9 cellular contexts compared by ENCODE assay signal in genomic region chr11:73645972-73646631, GRCh38. TPM values are rescaled to one million over a fixed set of nuclear protein-coding genes. Genes with fewer than 3 reads are reported as not detected.
A peak's percentile ranks its signal among the peaks of the same experiment; 100 is the strongest.
DNase-seq lines count a peak whose midpoint lies in the region; ATAC-seq and TF ChIP-seq lines count a peak whose summit lies in the region.
"Had no signal": no experiment of that assay in that cellular context is flagged by ENCODE, and none has a peak within 500 bp of the region (broad histone marks: within the 10 kb centered on the region; RNA-seq: fewer than 3 reads in every experiment).

Gene PLEKHB1 (plus strand): TSS chr11:73646581. CDS start chr11:73646609, 28 bp downstream.

- peak within 1 kb of the TSS; percentile 78 for H3K4me3 Mint-ChIP-seq in Caco-2 (ENCODE audit: unreplicated experiment)
- peak within 1 kb of the TSS; percentile 74 for H3K4me3 Mint-ChIP-seq in glutamatergic neuron (ENCODE audit: unreplicated experiment)

- H3K27ac ChIP-seq in Panc1 (ENCODE audit: low read length) (no peak within 1 kb of the TSS), neuronal stem cell (replicated peaks; ENCODE audit: low read length) (peak within 1 kb of the TSS; percentile 84)
- H3K27ac ChIP-seq: SK-N-MC had no signal

- BruUV-seq in Caco-2 (replicated peaks; lab: Mats Ljungman, UMichigan) (no TSS peak), Panc1 (replicated peaks; lab: Mats Ljungman, UMichigan) (no TSS peak)

- H2BK120ac ChIP-seq in neuronal stem cell (ENCODE audit: low read depth, low read length): peak within 1 kb of the TSS; percentile 5

- WGBS in neuronal stem cell (ENCODE audit: extremely low coverage in 2 of 2, insufficient read length in 2 of 2, insufficient replicate concordance in 1 of 2), 2 donors: no CpG with 5 or more reads among the region's 26 CpGs

- H3K27me3 ChIP-seq in Caco-2 (replicated peaks; ENCODE audit: control insufficient read depth, insufficient read depth, low read length) (no peaks in the 10 kb centered on the region), Panc1 (ENCODE audit: control insufficient read depth, insufficient read depth, low read length) (no peaks in the 10 kb centered on the region), neuronal stem cell (ENCODE audit: control insufficient read depth in 3 of 3, insufficient read depth in 3 of 3, low read depth in 1 of 3, low read length in 3 of 3) (no peaks in the 10 kb centered on the region)

- TF ChIP-seq CTCF in Caco-2 (IDR thresholded peaks at IDR 0.05; ENCODE audit: insufficient read depth in 1 of 2, low read depth in 1 of 2, low read length in 1 of 2, severe bottlenecking in 1 of 2, unreplicated experiment in 1 of 2) (no peak), Panc1 (IDR thresholded peaks at IDR 0.05) (no peak), glutamatergic neuron (IDR thresholded peaks at IDR 0.05; ENCODE audit: partially characterized antibody, unreplicated experiment) (no peak)

- H2BK5ac ChIP-seq in neuronal stem cell (ENCODE audit: low read length): peak within 1 kb of the TSS; percentile 30

- H3K9me3 ChIP-seq in Caco-2: no peaks in the 10 kb centered on the region
- H3K9me3 ChIP-seq in Panc1 (ENCODE audit: control insufficient read depth, insufficient read depth, low read depth, low read length): no peaks in the 10 kb centered on the region
- no peaks in the 10 kb centered on the region for H3K9me3 ChIP-seq in neuronal stem cell (replicated peaks in 1 of 2; ENCODE audit: control insufficient read depth in 2 of 2, insufficient read depth in 1 of 2, low read depth in 1 of 2, low read length in 2 of 2)

- no peak within 1 kb of the TSS; the same call in 1 of the 2 replicates for H3K4me3 ChIP-seq in Caco-2 (ENCODE audit: low read depth, low read length)
- peak within 1 kb of the TSS; percentile 29 to 52 for H3K4me3 ChIP-seq in Panc1 (ENCODE audit: low read depth in 2 of 2, low read length in 2 of 2)
- H3K4me3 ChIP-seq in neuronal stem cell (ENCODE audit: low read length in 2 of 2): peak within 1 kb of the TSS in 1 of 2 donors; percentile 31
- H3K4me3 ChIP-seq: SK-N-MC had no signal

- peak within 1 kb of the TSS; percentile 89 for H3K18ac ChIP-seq in neuronal stem cell (ENCODE audit: low read length)

- peaks cover 10% of the 10 kb centered on the region; the same call in 1 of the 2 replicates for H3K4me1 ChIP-seq in Caco-2
- H3K4me1 ChIP-seq in Panc1 (ENCODE audit: control insufficient read depth, insufficient read depth, low read length): no peaks in the 10 kb centered on the region
- peaks cover 31 to 41% of the 10 kb centered on the region in 2 donors for H3K4me1 ChIP-seq in neuronal stem cell (ENCODE audit: control insufficient read depth in 2 of 2, insufficient read depth in 1 of 2, low read depth in 1 of 2, low read length in 2 of 2)

- no peak for ATAC-seq in Panc1
- ATAC-seq in GM21367 (IDR thresholded peaks at IDR 0.05; ENCODE audit: unreplicated experiment): no peak

- no peak within 1 kb of the TSS for H3K23ac ChIP-seq in neuronal stem cell (ENCODE audit: low read depth, low read length, poor library complexity)

- no peaks in the 10 kb centered on the region for H3K9me3 Mint-ChIP-seq in Caco-2 (ENCODE audit: unreplicated experiment)
- H3K9me3 Mint-ChIP-seq in glutamatergic neuron (ENCODE audit: unreplicated experiment): peaks cover 2% of the 10 kb centered on the region

- H3K36me3 Mint-ChIP-seq in Caco-2 (ENCODE audit: insufficient read depth, unreplicated experiment) (peaks cover 8% of the 10 kb centered on the region), glutamatergic neuron (ENCODE audit: unreplicated experiment) (no peaks in the 10 kb centered on the region)

- H3K4ac ChIP-seq in neuronal stem cell (ENCODE audit: low read length): no peak within 1 kb of the TSS

- CTCF ChIA-PET in Caco-2 (lab: Charles Lee) (interaction anchor here (1.0 to 3.9 kb wide), 3 partner anchors 17 to 285 kb away, joined by 3 to 19 read pairs (median 3); no protein-coding TSS in a partner anchor), Panc1 (lab: Charles Lee) (interaction anchor here (0.5 kb wide), 1 partner anchor 12 kb away, joined by 4 read pairs; no protein-coding TSS in a partner anchor)

- H3K27me3 Mint-ChIP-seq in Caco-2 (ENCODE audit: insufficient read depth, unreplicated experiment) (no peaks in the 10 kb centered on the region), glutamatergic neuron (ENCODE audit: unreplicated experiment) (peaks cover 4% of the 10 kb centered on the region)

- no peaks in the 10 kb centered on the region for H3K79me1 ChIP-seq in neuronal stem cell (ENCODE audit: low read depth, low read length)

- H2BK12ac ChIP-seq in neuronal stem cell (ENCODE audit: low read length): no peak within 1 kb of the TSS

- DNase-seq in Caco-2 (no peak), Panc1 (ENCODE audit: low read depth, low spot score) (no peak), glutamatergic neuron (no peak), neuronal stem cell (ENCODE audit: low spot score) (peak; percentile 72), KG1 (lab: John Stamatoyannopoulos, UW) (no peak), NCI-H524 (lab: John Stamatoyannopoulos, UW) (no peak), epidermal melanocyte (ENCODE audit: insufficient read length, low spot score) (no peak)

- peak within 1 kb of the TSS; percentile 0 for H2AK5ac ChIP-seq in neuronal stem cell (ENCODE audit: low read depth, low read length)

- no peak within 1 kb of the TSS for H3K9ac ChIP-seq in neuronal stem cell (ENCODE audit: low read depth, low read length, poor library complexity)

- no peak within 1 kb of the TSS for H4K8ac ChIP-seq in neuronal stem cell (ENCODE audit: low read depth, low read length)

- intact Hi-C loops in Caco-2 (cut with micrococcal nuclease; ENCODE audit: unreplicated experiment): no loop called here
- intact Hi-C loops in Panc1 (cut with micrococcal nuclease; ENCODE audit: unreplicated experiment): no loop called here

- H2AFZ ChIP-seq in neuronal stem cell (ENCODE audit: low read length): peak within 1 kb of the TSS; percentile 80

- peak within 1 kb of the TSS; percentile 29 for H2BK15ac ChIP-seq in neuronal stem cell (ENCODE audit: low read length)

- in situ Hi-C loops in Panc1 (cut with HindIII; ENCODE audit: low pct_unique_long_range_greater_than_20kb, low sequenced_read_pairs): no loop called here

- peak within 1 kb of the TSS; percentile 63 for H3K4me2 ChIP-seq in neuronal stem cell (ENCODE audit: insufficient read depth, low read length, poor library complexity, severe bottlenecking)

- H3K27ac Mint-ChIP-seq in Caco-2 (ENCODE audit: unreplicated experiment) (peak within 1 kb of the TSS; percentile 36), glutamatergic neuron (ENCODE audit: unreplicated experiment) (no peak within 1 kb of the TSS)

- H3K14ac ChIP-seq in neuronal stem cell (ENCODE audit: low read length): no peak within 1 kb of the TSS

- H3K4me1 Mint-ChIP-seq in Caco-2 (ENCODE audit: low read depth, unreplicated experiment): peaks cover 25% of the 10 kb centered on the region
- peaks cover 8% of the 10 kb centered on the region for H3K4me1 Mint-ChIP-seq in glutamatergic neuron (ENCODE audit: low read depth, unreplicated experiment)

- no peak within 1 kb of the TSS for H4K91ac ChIP-seq in neuronal stem cell (ENCODE audit: low read depth, low read length, poor library complexity)

- POLR2A ChIA-PET in Caco-2 (lab: Charles Lee) (no interaction called here), Panc1 (lab: Charles Lee) (no interaction called here)

- H3K36me3 ChIP-seq in Caco-2 (ENCODE audit: control insufficient read depth, insufficient read depth, low read length): no peaks in the 10 kb centered on the region
- H3K36me3 ChIP-seq in Panc1 (ENCODE audit: control insufficient read depth, insufficient read depth, low read length): no peaks in the 10 kb centered on the region
- no peaks in the 10 kb centered on the region for H3K36me3 ChIP-seq in neuronal stem cell (replicated peaks in 1 of 2; ENCODE audit: control insufficient read depth in 2 of 2, insufficient read depth in 2 of 2, low read length in 2 of 2)

RNA-seq across cellular contexts. Expression of gene PLEKHB1, which starts in this region (rescaled TPM):
- 12.7 and 15.5 TPM in 2 replicates for total RNA-seq in Caco-2 (2022)
- total RNA-seq in Panc1 (2021; ENCODE audit: unreplicated experiment): 6.6 TPM
- polyA plus RNA-seq in Panc1 (2012; ENCODE audit: insufficient read length): 22.1 TPM
- 4.8 TPM for total RNA-seq in glutamatergic neuron (ENCODE audit: unreplicated experiment)
- polyA plus RNA-seq in neuronal stem cell (2013, experiment 1 of 2): 61.3 TPM
- 62.8 TPM for polyA plus RNA-seq in neuronal stem cell (2013, experiment 2 of 2)
